1 cellular context compared by ENCODE assay signal in the genomic region with DNA sequence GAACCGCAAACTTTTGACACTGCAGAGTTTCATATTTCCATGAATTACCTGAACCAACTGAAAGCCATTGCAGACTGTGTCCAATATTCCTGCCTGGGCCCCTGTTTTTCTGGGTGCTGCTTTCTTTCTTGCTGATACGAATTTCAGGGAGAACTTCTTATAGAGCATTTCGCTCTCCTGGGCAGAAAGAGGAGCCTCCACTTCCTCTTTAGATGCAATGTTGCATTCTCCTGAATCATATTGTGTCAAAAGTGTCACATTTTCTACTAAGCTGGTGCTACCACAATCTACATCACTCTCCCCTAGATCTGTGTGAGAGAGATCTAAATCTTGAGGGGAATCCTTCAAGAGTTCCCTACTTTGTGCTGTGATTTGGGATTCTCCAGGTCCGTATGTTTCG.
TF ChIP-seq lines count a peak whose summit lies in the region.

No MANE protein-coding gene starts in this region.

TF ChIP-seq in A549, 52 proteins besides CTCF, POLR2A, EP300 and RAD21 (continued from another document):
- TF ChIP-seq MAX (IDR thresholded peaks at IDR 0.05), result no peak
- no peak for TF ChIP-seq CHD4 (IDR thresholded peaks at IDR 0.05; ENCODE audit: borderline replicate concordance)
